Comparison of ENCODE assay signal across 22 cellular contexts in the genomic region with DNA sequence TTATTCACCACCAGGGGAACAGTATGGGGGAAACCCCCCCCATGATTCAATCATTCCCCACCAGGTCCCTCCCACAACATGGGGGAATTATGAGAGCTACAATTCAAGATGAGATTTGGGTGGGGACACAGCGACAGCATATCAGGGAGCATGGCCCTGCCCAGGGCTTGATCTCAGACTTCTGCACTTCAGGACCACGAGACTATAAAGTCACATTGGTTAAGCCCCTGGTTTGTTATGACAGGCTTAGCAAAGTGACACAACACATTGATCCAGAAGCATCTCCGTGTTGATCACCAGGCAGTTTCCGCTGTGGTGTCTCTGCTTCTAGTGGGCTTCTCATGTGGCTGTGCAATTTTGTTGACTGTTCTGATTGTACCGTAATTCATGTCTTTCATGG.
"Had no signal": no experiment of that assay in that cellular context is flagged by ENCODE, and none has a peak within 500 bp of the region (broad histone marks: within the 10 kb centered on the region; RNA-seq: fewer than 3 reads in every experiment).

No MANE protein-coding gene starts in this region.

- H3K4me1 ChIP-seq: ascending aorta, breast epithelium, esophagus squamous epithelium, gastroesophageal sphincter, heart right ventricle had no signal

- H3K27ac ChIP-seq: ascending aorta, breast epithelium, coronary artery, dorsolateral prefrontal cortex, esophagus squamous epithelium, gastroesophageal sphincter, heart right ventricle, VCaP had no signal

- H3K27me3 ChIP-seq: ascending aorta had no signal

- DNase-seq: activated B cell treated with CpG ODN at 0.5 μM for 24 hours; activated CD4-positive, alpha-beta T cell treated with anti-CD3 and anti-CD28 coated beads for 48 hours; activated CD4-positive, alpha-beta T cell treated with anti-CD3 and anti-CD28 coated beads, Interleukin-2, amount 50 U/mL, for 1 hour; activated CD4-positive, alpha-beta T cell treated with anti-CD3 and anti-CD28 coated beads, Interleukin-2, amount 50 U/mL, for 48 hours; activated effector memory CD4-positive, alpha-beta T cell treated with anti-CD3 and anti-CD28 coated beads, Interleukin-2, amount 50 U/mL, for 16 hours; activated naive CD4-positive, alpha-beta T cell; activated naive CD4-positive, alpha-beta T cell treated with anti-CD3 and anti-CD28 coated beads, Interleukin-2, amount 10 ng/mL, durations not matched to agents 7 days and 5 days; activated naive CD8-positive, alpha-beta T cell treated with anti-CD3 and anti-CD28 coated beads, Interleukin-2, amount 10 ng/mL, durations not matched to agents 7 days and 5 days; activated T-cell treated with anti-CD3 and anti-CD28 coated beads, Interleukin-2, amount 50 U/mL, for 1 hour; activated T-cell treated with anti-CD3 and anti-CD28 coated beads, Interleukin-2, amount 50 U/mL, for 48 hours; dorsolateral prefrontal cortex; effector memory CD4-positive, alpha-beta T cell; erythroblast; esophagus squamous epithelium; foreskin melanocyte; heart right ventricle; T-helper 2 cell had no signal

- H3K36me3 ChIP-seq: ascending aorta, breast epithelium, esophagus squamous epithelium, gastroesophageal sphincter, heart right ventricle had no signal

- H3K9me3 ChIP-seq: ascending aorta, breast epithelium, esophagus squamous epithelium, heart right ventricle had no signal

- H3K4me3 ChIP-seq: ascending aorta, breast epithelium, coronary artery, dorsolateral prefrontal cortex, esophagus squamous epithelium, gastroesophageal sphincter, heart right ventricle had no signal
